ENCODE assay signal across 11 cellular contexts in genomic region chr1:204726478-204726877, GRCh38. TPM values are rescaled to one million over a fixed set of nuclear protein-coding genes. Genes with fewer than 3 reads are reported as not detected.
DNase-seq lines count a peak whose midpoint lies in the region; ATAC-seq and TF ChIP-seq lines count a peak whose summit lies in the region.
"Had no signal": no experiment of that assay in that cellular context is flagged by ENCODE, and none has a peak within 500 bp of the region (broad histone marks: within the 10 kb centered on the region; RNA-seq: fewer than 3 reads in every experiment).

No MANE protein-coding gene starts in this region.

- peaks cover 5 to 15% of the 10 kb centered on the region in 2 donors for H3K27me3 Mint-ChIP-seq in natural killer cell treated with Interleukin-12 subunit alpha and Interleukin-12 subunit beta and Interleukin-15 and Interleukin-18, amount 100 ng/mL, for 72 hours

- DNase-seq in DMS 273 (lab: John Stamatoyannopoulos, UW; ENCODE audit: unreplicated experiment) = peak; percentile 27
- DNase-seq in DMS 273 treated with DMSO at 0.1 percent for 48 hours (lab: John Stamatoyannopoulos, UW) = no peak
- DNase-seq in NCI-H446 treated with DMSO at 0.1 percent for 48 hours (lab: John Stamatoyannopoulos, UW) = peak; percentile 86
- peak; percentile 74 for DNase-seq in epithelial cell of esophagus (ENCODE audit: low read depth)
- DNase-seq in retinal pigment epithelial cell (ENCODE audit: low read depth) = peak; percentile 54
- DNase-seq in natural killer cell treated with Interleukin-12 subunit alpha and Interleukin-12 subunit beta and Interleukin-15 and Interleukin-18, amount 100 ng/mL, for 72 hours (ENCODE audit: low spot score) = no peak
- DNase-seq in retina = no peak
- no peak for DNase-seq in central memory CD4-positive, alpha-beta T cell
- DNase-seq: activated CD8-positive, alpha-beta T cell treated with anti-CD3 and anti-CD28 coated beads, Interleukin-2, amount 10 ng/mL, durations not matched to agents 7 days and 5 days; aorta had no signal

- H3K9me3 Mint-ChIP-seq in natural killer cell treated with Interleukin-12 subunit alpha and Interleukin-12 subunit beta and Interleukin-15 and Interleukin-18, amount 100 ng/mL, for 72 hours = no peaks in the 10 kb centered on the region

- no peaks in the 10 kb centered on the region for H3K36me3 Mint-ChIP-seq in natural killer cell treated with Interleukin-12 subunit alpha and Interleukin-12 subunit beta and Interleukin-15 and Interleukin-18, amount 100 ng/mL, for 72 hours

- no peak overlapping the region for H3K27ac Mint-ChIP-seq in natural killer cell treated with Interleukin-12 subunit alpha and Interleukin-12 subunit beta and Interleukin-15 and Interleukin-18, amount 100 ng/mL, for 72 hours
- H3K27ac Mint-ChIP-seq: activated CD8-positive, alpha-beta T cell treated with anti-CD3 and anti-CD28 coated beads, Interleukin-2, amount 10 ng/mL, durations not matched to agents 7 days and 5 days had no signal

- no peak for TF ChIP-seq CTCF in epithelial cell of esophagus (IDR thresholded peaks at IDR 0.05; ENCODE audit: insufficient read depth, low read depth, low read length, missing control alignments)
- TF ChIP-seq CTCF in retinal pigment epithelial cell (conservative IDR thresholded peaks at IDR 0.05; ENCODE audit: low read depth, low read length) = no peak

- no peak overlapping the region for H3K4me3 Mint-ChIP-seq in natural killer cell treated with Interleukin-12 subunit alpha and Interleukin-12 subunit beta and Interleukin-15 and Interleukin-18, amount 100 ng/mL, for 72 hours
- H3K4me3 Mint-ChIP-seq: activated CD8-positive, alpha-beta T cell treated with anti-CD3 and anti-CD28 coated beads, Interleukin-2, amount 10 ng/mL, durations not matched to agents 7 days and 5 days had no signal

- H3K4me1 Mint-ChIP-seq in natural killer cell treated with Interleukin-12 subunit alpha and Interleukin-12 subunit beta and Interleukin-15 and Interleukin-18, amount 100 ng/mL, for 72 hours (ENCODE audit: low read depth in 2 of 2) = peaks cover 10 to 11% of the 10 kb centered on the region in 2 donors

- no peak for ATAC-seq in natural killer cell treated with Interleukin-12 subunit alpha and Interleukin-12 subunit beta and Interleukin-15 and Interleukin-18, amount 100 ng/mL, for 72 hours
- ATAC-seq: activated CD8-positive, alpha-beta T cell treated with anti-CD3 and anti-CD28 coated beads, Interleukin-2, amount 10 ng/mL, durations not matched to agents 7 days and 5 days had no signal

- no peak overlapping the region for H3K4me3 ChIP-seq in epithelial cell of esophagus (ENCODE audit: low read length)
- H3K4me3 ChIP-seq in retinal pigment epithelial cell (ENCODE audit: low read length) = no peak overlapping the region
- H3K4me3 ChIP-seq: right atrium auricular region had no signal

RNA-seq across cellular contexts. Expression of gene LRRN2, which starts 40.9 kb away (rescaled TPM):
- total RNA-seq in natural killer cell treated with Interleukin-12 subunit alpha and Interleukin-12 subunit beta and Interleukin-15 and Interleukin-18, amount 100 ng/mL, for 72 hours = not detected
- total RNA-seq: activated CD8-positive, alpha-beta T cell treated with anti-CD3 and anti-CD28 coated beads, Interleukin-2, amount 10 ng/mL, durations not matched to agents 7 days and 5 days had no signal

Comparison
In these comparisons a context has a peak if more than half of its experiments do, and no peak if none do; other contexts are left out.
1. DNase-seq: peak in DMS 273 (single experiment), NCI-H446 treated with DMSO at 0.1 percent for 48 hours (single experiment), epithelial cell of esophagus (single experiment) and retinal pigment epithelial cell (single experiment); none in DMS 273 treated with DMSO at 0.1 percent for 48 hours (single experiment), natural killer cell treated with Interleukin-12 subunit alpha and Interleukin-12 subunit beta and Interleukin-15 and Interleukin-18, amount 100 ng/mL, for 72 hours (single experiment), retina (single experiment) and central memory CD4-positive, alpha-beta T cell (single experiment).